9 cellular contexts compared by ENCODE assay signal in the genomic region with DNA sequence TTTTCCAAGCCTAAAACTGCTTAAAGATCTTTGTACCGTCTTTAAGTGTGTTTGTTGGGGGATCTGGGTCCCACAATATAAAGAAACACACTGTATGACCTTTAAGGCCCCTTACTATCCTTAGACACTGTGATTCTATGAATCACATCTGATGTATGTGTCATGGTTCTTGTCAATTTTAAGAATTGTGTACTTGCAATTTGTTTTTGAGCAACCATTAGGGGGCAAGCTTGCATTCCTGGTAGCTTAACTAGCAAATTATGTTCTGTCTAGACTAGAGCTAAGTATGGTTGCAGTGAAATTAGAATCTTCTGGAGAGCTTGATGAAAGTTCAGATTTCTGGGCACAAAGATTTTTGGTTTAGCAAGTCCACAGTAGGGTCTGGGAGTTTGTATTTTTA.
DNase-seq lines count a peak whose midpoint lies in the region; ATAC-seq and TF ChIP-seq lines count a peak whose summit lies in the region.
"Had no signal": no experiment of that assay in that cellular context is flagged by ENCODE, and none has a peak within 500 bp of the region (broad histone marks: within the 10 kb centered on the region; RNA-seq: fewer than 3 reads in every experiment).

No MANE protein-coding gene starts in this region.

- TF ChIP-seq CTCF in brain microvascular endothelial cell (IDR thresholded peaks at IDR 0.05; ENCODE audit: low read depth, low read length, missing control alignments): peak; percentile 62

- DNase-seq in NCI-H2171 treated with DMSO at 0.1 percent for 48 hours (lab: John Stamatoyannopoulos, UW) (peak; percentile 24), NCI-H2171 (lab: John Stamatoyannopoulos, UW) (no peak), HAP-1 (ENCODE audit: low spot score in 2 of 2) (peak; percentile 11 to 14), NCI-H226 (peak; percentile 46), brain microvascular endothelial cell (peak; percentile 77), midbrain (lab: John Stamatoyannopoulos, UW) (peak; percentile 38), mucosa of gallbladder (ENCODE audit: low spot score) (no peak)

- H3K36me3 ChIP-seq in HAP-1 (replicated peaks): no peaks in the 10 kb centered on the region
- no peaks in the 10 kb centered on the region for H3K36me3 ChIP-seq in brain microvascular endothelial cell (replicated peaks)
- H3K36me3 ChIP-seq: BLaER1 treated with 17β-estradiol and CSF1 and Interleukin-3, amounts not matched to agents 10 nM and 100 nM had no signal

- in situ Hi-C loops in HAP-1 (cut with MboI; ENCODE audit: low sequenced_read_pairs) (no loop called here), brain microvascular endothelial cell (cut with HindIII; ENCODE audit: low pct_ligation_motif_present, low sequenced_read_pairs) (no loop called here)

- H3K27me3 ChIP-seq in HAP-1 (ENCODE audit: low read depth): no peaks in the 10 kb centered on the region
- H3K27me3 ChIP-seq in brain microvascular endothelial cell (replicated peaks): no peaks in the 10 kb centered on the region
- H3K27me3 ChIP-seq: BLaER1 treated with 17β-estradiol and CSF1 and Interleukin-3, amounts not matched to agents 10 nM and 100 nM had no signal

- ATAC-seq in HG03097 (IDR thresholded peaks at IDR 0.05; ENCODE audit: low FRiP score, unreplicated experiment): no peak

- peak overlapping the region; percentile 19 for H3K27ac ChIP-seq in brain microvascular endothelial cell
- H3K27ac ChIP-seq: BLaER1 treated with 17β-estradiol and CSF1 and Interleukin-3, amounts not matched to agents 10 nM and 100 nM had no signal

- H3K4me3 ChIP-seq in HAP-1 (no peak overlapping the region), brain microvascular endothelial cell (ENCODE audit: low read depth, low read length) (no peak overlapping the region)
- H3K4me3 ChIP-seq: BLaER1 treated with 17β-estradiol and CSF1 and Interleukin-3, amounts not matched to agents 10 nM and 100 nM had no signal

- H3K9me3 ChIP-seq in HAP-1: no peaks in the 10 kb centered on the region

- H3K4me1 ChIP-seq in HAP-1: peaks cover 10% of the 10 kb centered on the region; the same call in 1 of the 2 replicates
- H3K4me1 ChIP-seq: BLaER1 treated with 17β-estradiol and CSF1 and Interleukin-3, amounts not matched to agents 10 nM and 100 nM had no signal

Comparison
In these comparisons a context has a peak if more than half of its experiments do, and no peak if none do; other contexts are left out.
1. DNase-seq: peak in NCI-H2171 treated with DMSO at 0.1 percent for 48 hours (single experiment), HAP-1 (2 of 2), NCI-H226 (single experiment), brain microvascular endothelial cell (single experiment) and midbrain (single experiment); none in NCI-H2171 (single experiment) and mucosa of gallbladder (single experiment).